ENCODE assay signal across 19 cellular contexts in genomic region chr6:42493914-42494539, GRCh38.
"Had no signal": no experiment of that assay in that cellular context is flagged by ENCODE, and none has a peak within 500 bp of the region (broad histone marks: within the 10 kb centered on the region; RNA-seq: fewer than 3 reads in every experiment).

No MANE protein-coding gene starts in this region.

- H3K4me3 ChIP-seq: SJCRH30 had no signal

- H3K4me1 ChIP-seq: SJCRH30 had no signal

- H3K9ac ChIP-seq: KMS-11 had no signal

- H3K27me3 ChIP-seq: SJCRH30 had no signal

- ATAC-seq: Right ventricle myocardium inferior, SK-N-SH treated with all-trans-retinoic acid at 6 μM for 48 hours had no signal

- H3K27ac ChIP-seq: KMS-11, SJCRH30 had no signal

- H3K4me2 ChIP-seq: KMS-11 had no signal

- H3K9me3 ChIP-seq: SJCRH30 had no signal

- H3K36me3 ChIP-seq: SJCRH30 had no signal

- DNase-seq: IMR-90, Kasumi-1, MM.1S, NCI-H1092 treated with DMSO at 0.1 percent for 48 hours, NCI-H1436, NCI-H187, NCI-H2029, NCI-H226, NCI-H446, NCI-H510A, NCI-H524 treated with DMSO at 0.1 percent for 48 hours, NCI-H69, NCI-H774, SHP77 treated with DMSO at 0.1 percent for 48 hours, SJCRH30, T-helper 1 cell had no signal
